19 cellular contexts compared by ENCODE assay signal in the genomic region with DNA sequence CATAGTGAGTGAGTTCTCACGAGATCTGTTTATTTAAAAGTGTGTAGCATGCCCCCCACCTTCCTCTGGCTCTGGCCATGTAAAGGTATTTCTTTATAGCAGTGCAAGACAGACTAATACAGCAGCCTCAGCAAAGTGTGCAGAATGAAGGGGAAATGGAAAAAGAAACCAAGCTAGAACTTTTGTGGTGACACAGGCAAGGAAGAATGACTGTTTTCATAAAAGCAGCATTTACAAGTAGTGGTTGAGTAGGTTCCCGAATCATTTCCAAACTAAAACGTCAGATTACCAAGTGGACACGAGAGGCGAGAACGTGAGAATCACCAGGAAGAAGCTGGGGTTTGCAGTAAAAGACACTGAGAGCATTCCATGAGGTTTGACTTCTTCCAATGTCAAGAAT.
DNase-seq lines count a peak whose midpoint lies in the region; ATAC-seq and TF ChIP-seq lines count a peak whose summit lies in the region.
"Had no signal": no experiment of that assay in that cellular context is flagged by ENCODE, and none has a peak within 500 bp of the region (broad histone marks: within the 10 kb centered on the region; RNA-seq: fewer than 3 reads in every experiment).

No MANE protein-coding gene starts in this region.

- no peak overlapping the region for H3K4me3 ChIP-seq in osteoblast (ENCODE audit: insufficient read depth, low read length)
- H3K4me3 ChIP-seq in aorta (ENCODE audit: low read length in 2 of 2) = no peak overlapping the region
- H3K4me3 ChIP-seq: coronary artery, psoas muscle had no signal

- no peaks in the 10 kb centered on the region for H4K20me1 ChIP-seq in osteoblast (ENCODE audit: insufficient read depth, low read length)

- H3K9me3 ChIP-seq in osteoblast (ENCODE audit: low read depth, low read length) (no peaks in the 10 kb centered on the region), aorta (ENCODE audit: control insufficient read depth, low read length) (peaks cover 2% of the 10 kb centered on the region)
- H3K9me3 ChIP-seq: neutrophil, psoas muscle had no signal

- 73 to 82% methylated on average over 6 of the region's 6 CpGs for WGBS in aorta, 2 donors

- H3K27me3 ChIP-seq in osteoblast (ENCODE audit: insufficient read depth, low read length) (peaks cover 4% of the 10 kb centered on the region), aorta (ENCODE audit: control insufficient read depth in 1 of 2, insufficient read depth in 2 of 2, low read length in 1 of 2) (no peaks in the 10 kb centered on the region)
- H3K27me3 ChIP-seq: neutrophil had no signal

- peak overlapping the region; percentile 23 for H3K4me2 ChIP-seq in osteoblast (ENCODE audit: insufficient read depth, low read length)

- H3K36me3 ChIP-seq in osteoblast (ENCODE audit: insufficient read depth, low read length) (no peaks in the 10 kb centered on the region), aorta (ENCODE audit: control insufficient read depth in 1 of 2, insufficient read depth in 2 of 2, low read length in 1 of 2) (no peaks in the 10 kb centered on the region)
- H3K36me3 ChIP-seq: neutrophil had no signal

- H3K27ac ChIP-seq in osteoblast (ENCODE audit: low read depth, low read length) (no peak overlapping the region), aorta (ENCODE audit: low read depth in 1 of 2, low read length in 2 of 2) (no peak overlapping the region)
- H3K27ac ChIP-seq: coronary artery, neutrophil, psoas muscle had no signal

- DNase-seq in GM20000 (ENCODE audit: low spot score) (peak; percentile 41), osteoblast (ENCODE audit: insufficient read length, low spot score, missing footprints) (no peak), EL (no peak), aorta (no peak), NCI-H1436 (lab: John Stamatoyannopoulos, UW) (no peak)
- DNase-seq: activated CD4-positive, alpha-beta T cell treated with anti-CD3 and anti-CD28 coated beads, Interleukin-2, amount 50 U/mL, for 4 hours; activated effector memory CD4-positive, alpha-beta T cell treated with anti-CD3 and anti-CD28 coated beads, Interleukin-2, amount 50 U/mL, for 16 hours; CD4-positive, alpha-beta T cell; DMS 273 treated with DMSO at 0.1 percent for 48 hours; NCI-H1436 treated with DMSO at 0.1 percent for 48 hours; NCI-H526 treated with DMSO at 0.1 percent for 48 hours; psoas muscle; stimulated activated CD4-positive, alpha-beta T cell treated with anti-CD3 and anti-CD28 coated beads, Interleukin-1b, Interleukin-23, amount 100 ng/mL, for 48 hours; trophoblast cell had no signal

- H3K79me2 ChIP-seq in osteoblast (ENCODE audit: insufficient read depth, low read length) = no peaks in the 10 kb centered on the region

- TF ChIP-seq CTCF in GM20000 (IDR thresholded peaks at IDR 0.05; ENCODE audit: extremely low read depth, missing control alignments) = no peak
- TF ChIP-seq CTCF in osteoblast (IDR thresholded peaks at IDR 0.05; ENCODE audit: extremely low read depth, low read depth, low read length) = no peak

- peaks cover 6% of the 10 kb centered on the region for H3K4me1 ChIP-seq in osteoblast (ENCODE audit: insufficient read depth, low read length)
- H3K4me1 ChIP-seq in aorta (ENCODE audit: control insufficient read depth in 1 of 2, insufficient read depth in 2 of 2, low read length in 2 of 2) = no peaks in the 10 kb centered on the region
- H3K4me1 ChIP-seq: psoas muscle had no signal

- no peak overlapping the region for H2AFZ ChIP-seq in osteoblast (ENCODE audit: low read length)

- ATAC-seq in GM18499 (IDR thresholded peaks at IDR 0.05; ENCODE audit: insufficient read depth, unreplicated experiment) (peak; percentile 58), HG03432 (IDR thresholded peaks at IDR 0.05; ENCODE audit: unreplicated experiment) (peak; percentile 37), aorta (ENCODE audit: low FRiP score) (no peak), HG03460 (IDR thresholded peaks at IDR 0.05; ENCODE audit: unreplicated experiment) (no peak)
- ATAC-seq: psoas muscle had no signal

- intact Hi-C loops in aorta (cut with DNase I) = no loop called here

Comparison
In these comparisons a context has a peak if more than half of its experiments do, and no peak if none do; other contexts are left out.
1. ATAC-seq: peak in GM18499 (single experiment) and HG03432 (single experiment); none in aorta (single experiment) and HG03460 (single experiment).